ENCODE assay signal across 18 cellular contexts in genomic region chr5:93589348-93589662, GRCh38. TPM values are rescaled to one million over a fixed set of nuclear protein-coding genes. Genes with fewer than 3 reads are reported as not detected.
DNase-seq lines count a peak whose midpoint lies in the region; ATAC-seq, FAIRE-seq and TF ChIP-seq lines count a peak whose summit lies in the region.
"Had no signal": no experiment of that assay in that cellular context is flagged by ENCODE, and none has a peak within 500 bp of the region (broad histone marks: within the 10 kb centered on the region; RNA-seq: fewer than 3 reads in every experiment).

No MANE protein-coding gene starts in this region.

- peak overlapping the region; percentile 34 to 87; a peak in 2 of 4 replicates for H3K4me3 ChIP-seq in SK-N-SH (ENCODE audit: low read depth in 2 of 2, low read length in 1 of 2)
- peak overlapping the region; percentile 69 for H3K4me3 ChIP-seq in choroid plexus epithelial cell (ENCODE audit: low read depth, low read length)
- H3K4me3 ChIP-seq in stomach = peak overlapping the region; percentile 52 to 81 (median 62)
- H3K4me3 ChIP-seq: BLaER1 treated with 17β-estradiol and CSF1 and Interleukin-3, amounts not matched to agents 10 nM and 100 nM; smooth muscle cell; transverse colon had no signal

- TF ChIP-seq POLR2A in stomach (IDR thresholded peaks at IDR 0.05) = no peak

- H3K9me3 ChIP-seq in SK-N-SH = no peaks in the 10 kb centered on the region
- H3K9me3 ChIP-seq in stomach = peaks cover 0 to 10% (median 3%) of the 10 kb centered on the region in 4 donors
- H3K9me3 ChIP-seq: transverse colon had no signal

- H2AFZ ChIP-seq in SK-N-SH (ENCODE audit: low read depth) = no peak overlapping the region

- TF ChIP-seq CTCF in SK-N-SH (IDR thresholded peaks at IDR 0.05) = no peak
- no peak for TF ChIP-seq CTCF in choroid plexus epithelial cell (conservative IDR thresholded peaks at IDR 0.05; ENCODE audit: low read depth, low read length)
- TF ChIP-seq CTCF in stomach (IDR thresholded peaks at IDR 0.05) = no peak
- TF ChIP-seq CTCF in WTC11 (IDR thresholded peaks at IDR 0.05) = no peak

- peak overlapping the region; percentile 27 to 67; a peak in 3 of 4 replicates for H3K27ac ChIP-seq in SK-N-SH (ENCODE audit: low read depth in 2 of 2, low read length in 1 of 2)
- H3K27ac ChIP-seq in layer of hippocampus (ENCODE audit: low read depth, low read length) = peak overlapping the region; percentile 83
- H3K27ac ChIP-seq in stomach = peak overlapping the region in 2 of 5 donors; percentile 0 to 29
- H3K27ac ChIP-seq: BLaER1 treated with 17β-estradiol and CSF1 and Interleukin-3, amounts not matched to agents 10 nM and 100 nM; transverse colon had no signal

- H3K9me3 Mint-ChIP-seq in WTC11 = no peaks in the 10 kb centered on the region
- H3K9me3 Mint-ChIP-seq: stimulated activated effector memory CD8-positive, alpha-beta T cell treated with anti-CD3 and anti-CD28 coated beads, Interleukin-12 subunit alpha, Interleukin-12 subunit beta, amount 100 ng/mL, for 72 hours had no signal

- no peak for TF ChIP-seq EP300 in SK-N-SH (IDR thresholded peaks at IDR 0.05; ENCODE audit: borderline replicate concordance in 1 of 2, low read depth in 1 of 2, low read length in 1 of 2)
- TF ChIP-seq EP300 in stomach (IDR thresholded peaks at IDR 0.05) = no peak

- peaks cover 4% of the 10 kb centered on the region; the same call in 1 of the 2 replicates for H4K20me1 ChIP-seq in SK-N-SH (ENCODE audit: insufficient read depth)

- H3K36me3 ChIP-seq in SK-N-SH (replicated peaks in 1 of 2; ENCODE audit: control insufficient read depth in 1 of 2, insufficient read depth in 2 of 2, low read length in 1 of 2) (peaks cover 21 to 37% of the 10 kb centered on the region in 2 experiments), stomach (peaks cover 0 to 18% (median 8%) of the 10 kb centered on the region in 4 donors)
- H3K36me3 ChIP-seq: BLaER1 treated with 17β-estradiol and CSF1 and Interleukin-3, amounts not matched to agents 10 nM and 100 nM; transverse colon had no signal

- intact Hi-C loops in stomach (cut with DNase I; ENCODE audit: low total_unique reads) = no loop called here

- CTCF ChIA-PET in SK-N-SH (lab: Yijun Ruan, JAX) = interaction anchor here (1.1 kb wide), 1 partner anchor 12 kb away, joined by 3 read pairs; no protein-coding TSS in a partner anchor
- CTCF ChIA-PET in WTC11 (lab: Charles Lee) = interaction anchor here (2.5 kb wide), 1 partner anchor 211 kb away, joined by 7 read pairs; no protein-coding TSS in a partner anchor

- POLR2A ChIA-PET in SK-N-SH (lab: Yijun Ruan, JAX) (interaction anchor here (0.6 to 1.2 kb wide), 2 partner anchors 9 to 32 kb away, joined by 3 read pairs; no protein-coding TSS in a partner anchor), WTC11 (lab: Charles Lee) (no interaction called here)

- H3K27me3 Mint-ChIP-seq in WTC11 (ENCODE audit: low read depth) = peaks cover 33% of the 10 kb centered on the region; the same call in 1 of the 2 replicates

- no peak overlapping the region for H3K4me3 Mint-ChIP-seq in WTC11
- H3K4me3 Mint-ChIP-seq: stimulated activated effector memory CD8-positive, alpha-beta T cell treated with anti-CD3 and anti-CD28 coated beads, Interleukin-12 subunit alpha, Interleukin-12 subunit beta, amount 100 ng/mL, for 72 hours had no signal

- H3F3A ChIP-seq in SK-N-SH (replicated peaks; ENCODE audit: insufficient read depth) = peaks cover 9% of the 10 kb centered on the region

- FAIRE-seq in frontal cortex (lab: Jason Lieb, UNC) = no peak
- FAIRE-seq: TTC549 had no signal

- H3K36me3 Mint-ChIP-seq in WTC11 = peaks cover 8% of the 10 kb centered on the region

- peaks cover 29% of the 10 kb centered on the region for H3K4me1 Mint-ChIP-seq in WTC11

- TF ChIP-seq RAD21 in SK-N-SH (IDR thresholded peaks at IDR 0.05; ENCODE audit: low read length) = no peak

- H3K4me1 ChIP-seq in SK-N-SH (ENCODE audit: control insufficient read depth in 1 of 2, insufficient read depth in 2 of 2, low read depth in 1 of 2, low read length in 1 of 2) (peaks cover 0 to 24% of the 10 kb centered on the region in 2 experiments; a peak in 3 of 4 replicates), stomach (peaks cover 0 to 37% (median 18%) of the 10 kb centered on the region in 4 donors)

- WGBS in SK-N-SH (ENCODE audit: low lambda C conversion rate) = 70% methylated on average over 3 of the region's 3 CpGs
- 68 to 87% (median 74%) methylated on average over 3 of the region's 3 CpGs for WGBS in stomach, 5 donors

- no peak for ATAC-seq in GM18907 (IDR thresholded peaks at IDR 0.05; ENCODE audit: unreplicated experiment)
- no peak for ATAC-seq in WTC11
- ATAC-seq: stimulated activated effector memory CD8-positive, alpha-beta T cell treated with anti-CD3 and anti-CD28 coated beads, Interleukin-12 subunit alpha, Interleukin-12 subunit beta, amount 100 ng/mL, for 72 hours had no signal

- H3K27me3 ChIP-seq in SK-N-SH (ENCODE audit: insufficient read depth) = no peaks in the 10 kb centered on the region
- H3K27me3 ChIP-seq in layer of hippocampus (ENCODE audit: control insufficient read depth, insufficient read depth, low read length) = peaks cover 7% of the 10 kb centered on the region
- H3K27me3 ChIP-seq in stomach = peaks cover 0 to 85% (median 41%) of the 10 kb centered on the region in 3 donors

- H3K4me2 ChIP-seq in SK-N-SH = peak overlapping the region; percentile 50
- H3K4me2 ChIP-seq: BLaER1 treated with 17β-estradiol and CSF1 and Interleukin-3, amounts not matched to agents 10 nM and 100 nM had no signal

- H3K9me2 ChIP-seq in SK-N-SH = no peaks in the 10 kb centered on the region

- no peak overlapping the region for H3K27ac Mint-ChIP-seq in WTC11
- H3K27ac Mint-ChIP-seq: stimulated activated effector memory CD8-positive, alpha-beta T cell treated with anti-CD3 and anti-CD28 coated beads, Interleukin-12 subunit alpha, Interleukin-12 subunit beta, amount 100 ng/mL, for 72 hours had no signal

- H3K79me2 ChIP-seq in SK-N-SH (ENCODE audit: insufficient read depth) = peaks cover 78% of the 10 kb centered on the region

- DNase-seq in SK-N-SH (peak; percentile 33), choroid plexus epithelial cell (ENCODE audit: low read depth) (peak; percentile 32), stomach (no peak), frontal cortex (ENCODE audit: low spot score in 2 of 2) (no peak), NCI-H128 (lab: John Stamatoyannopoulos, UW; ENCODE audit: unreplicated experiment) (no peak), WTC11 (ENCODE audit: low spot score) (no peak)
- DNase-seq: activated CD4-positive, alpha-beta T cell treated with anti-CD3 and anti-CD28 coated beads, Interleukin-2, amount 50 U/mL, for 48 hours; activated T-cell treated with anti-CD3 and anti-CD28 coated beads, Interleukin-2, amount 50 U/mL, for 48 hours; NCI-H2081 treated with DMSO at 0.1 percent for 48 hours; NCI-H526; transverse colon had no signal

- peak overlapping the region; percentile 22; the same call in 1 of the 2 replicates for H3K9ac ChIP-seq in SK-N-SH
- H3K9ac ChIP-seq: BLaER1 treated with 17β-estradiol and CSF1 and Interleukin-3, amounts not matched to agents 10 nM and 100 nM had no signal

TF ChIP-seq in SK-N-SH, 30 proteins besides CTCF, POLR2A, EP300 and RAD21 (continues in another document):
- TF ChIP-seq USF1 (IDR thresholded peaks at IDR 0.05; ENCODE audit: borderline replicate concordance, low read depth) (no peak), MAX (IDR thresholded peaks at IDR 0.05; ENCODE audit: low read depth) (no peak), EZH2phosphoT487 (IDR thresholded peaks at IDR 0.05; ENCODE audit: borderline replicate concordance, low read depth) (no peak), ELF1 (IDR thresholded peaks at IDR 0.05) (no peak)

TF ChIP-seq in WTC11, 78 proteins besides CTCF, POLR2A, EP300 and RAD21 (continues in another document):
- TF ChIP-seq ZNF416 (CRISPR knock-in tag; IDR thresholded peaks at IDR 0.05) (no peak), JUN (CRISPR knock-in tag; IDR thresholded peaks at IDR 0.05) (no peak)

RNA-seq across cellular contexts. Expression of gene NR2F1, which starts 6.3 kb away (rescaled TPM):
- polyA plus RNA-seq in SK-N-SH (2012; rRNA removed) (40.0 and 47.1 TPM in 2 replicates), stomach (10 to 100 TPM; 10.7 to 25.7 (median 24.3) TPM)
- 24.5 and 41.7 TPM in 2 replicates for polyA plus RNA-seq in SK-N-SH (2012; cell fraction: cytosol; rRNA removed)
- 82.7 and 105 TPM in 2 replicates for polyA plus RNA-seq in SK-N-SH (2012; cell fraction: nucleus; rRNA removed)
- total RNA-seq in stomach (100 to 1,000 TPM in 1 of 5 donors, 10 to 100 TPM in 3, under 1 TPM in 1; 0.87 to 115 (median 20.4) TPM), frontal cortex (53.8 TPM), WTC11 (2021) (0.18 to 0.34 TPM (median 0.31 TPM) in 3 replicates)

RNA-seq across cellular contexts. Expression of gene NR2F1-AS1, which starts 8.3 kb away (rescaled TPM):
- polyA plus RNA-seq in SK-N-SH (2012; rRNA removed) (7.4 and 8.3 TPM in 2 replicates), stomach (10 to 100 TPM in 2 of 3 donors, 1 to 10 TPM in 1; 9.7 to 19.6 (median 12.7) TPM)
- polyA plus RNA-seq in SK-N-SH (2012; cell fraction: cytosol; rRNA removed) = 9.3 and 13.1 TPM in 2 replicates
- 12.3 TPM in 2 replicates for polyA plus RNA-seq in SK-N-SH (2012; cell fraction: nucleus; rRNA removed)
- total RNA-seq in stomach (10 to 100 TPM in 4 of 5 donors, 1 to 10 TPM in 1; 4.3 to 40.8 (median 15.8) TPM), frontal cortex (60.7 TPM), WTC11 (2021) (0.76 to 1.7 TPM (median 1.5 TPM) in 3 replicates)
- total RNA-seq: mononuclear cell had no signal

Comparison
In these comparisons a context has a peak if more than half of its experiments do, and no peak if none do; other contexts are left out.
1. DNase-seq: peak in SK-N-SH (single experiment) and choroid plexus epithelial cell (single experiment); none in stomach (single experiment), frontal cortex (0 of 2), NCI-H128 (single experiment) and WTC11 (single experiment).
2. Peak in every context shown above with its lines, with median percentiles within 50 percentile points of each other: H3K4me3 ChIP-seq.